ENCODE assay signal across 19 cellular contexts in the genomic region with DNA sequence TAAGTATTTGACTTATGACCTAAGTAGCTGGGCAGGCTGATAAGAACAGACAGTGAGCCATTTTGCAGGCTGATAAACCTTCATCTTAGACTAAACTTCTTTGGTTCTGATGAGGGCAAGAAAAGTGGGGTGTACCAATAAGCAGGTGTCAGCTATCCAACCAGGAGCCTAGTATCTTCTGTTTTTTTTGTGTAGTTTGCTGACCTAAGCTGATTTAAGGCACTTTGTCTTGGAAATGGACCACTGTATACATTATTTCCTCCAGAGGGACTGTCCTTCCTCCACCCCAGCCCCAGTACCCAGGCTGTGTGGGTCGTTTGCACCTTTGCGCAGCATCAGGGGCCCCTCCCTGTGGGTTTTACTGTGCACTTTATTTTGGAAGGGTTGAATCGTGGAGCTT.
DNase-seq lines count a peak whose midpoint lies in the region; ATAC-seq, FAIRE-seq and TF ChIP-seq lines count a peak whose summit lies in the region.
"Had no signal": no experiment of that assay in that cellular context is flagged by ENCODE, and none has a peak within 500 bp of the region (broad histone marks: within the 10 kb centered on the region; RNA-seq: fewer than 3 reads in every experiment).

No MANE protein-coding gene starts in this region.

- H2BK20ac ChIP-seq in IMR-90 (ENCODE audit: low read depth, low read length), result no peak overlapping the region

- H3K27ac ChIP-seq in A549 (no peak overlapping the region), BLaER1 (no peak overlapping the region), IMR-90 (ENCODE audit: insufficient read depth, low read length) (no peak overlapping the region), K562 (ENCODE audit: extremely low read depth, low read depth, low read length) (no peak overlapping the region)

- no peak for TF ChIP-seq POLR2A in A549 (IDR thresholded peaks at IDR 0.05; ENCODE audit: low read length)
- TF ChIP-seq POLR2A in IMR-90 (IDR thresholded peaks at IDR 0.05; ENCODE audit: low read depth, low read length), result no peak
- TF ChIP-seq POLR2A in K562 (conservative IDR thresholded peaks at IDR 0.05), result no peak

- H3K18ac ChIP-seq in IMR-90 (ENCODE audit: low read depth, low read length), result no peak overlapping the region

- H2AK9ac ChIP-seq in IMR-90 (replicated peaks; ENCODE audit: low read depth, low read length, poor library complexity), result no peak overlapping the region

- TF ChIP-seq RAD21 in A549 (conservative IDR thresholded peaks at IDR 0.05 in 1 of 2, IDR thresholded peaks at IDR 0.05 in 1 of 2), result no peak
- no peak for TF ChIP-seq RAD21 in IMR-90 (IDR thresholded peaks at IDR 0.05; ENCODE audit: low read length)
- no peak for TF ChIP-seq RAD21 in K562 (CRISPR knock-in tag; conservative IDR thresholded peaks at IDR 0.05 in 1 of 2, IDR thresholded peaks at IDR 0.05 in 1 of 2)

- H3K9me1 ChIP-seq in IMR-90 (ENCODE audit: insufficient read depth, low read length), result no peaks in the 10 kb centered on the region
- H3K9me1 ChIP-seq in K562 (ENCODE audit: control insufficient read depth, insufficient read depth, low read length), result no peaks in the 10 kb centered on the region

- H3K27me3 ChIP-seq in BLaER1 (peaks cover 8% of the 10 kb centered on the region; the same call in 1 of the 2 replicates), IMR-90 (ENCODE audit: control insufficient read depth, insufficient read depth, low read length) (no peaks in the 10 kb centered on the region), K562 (ENCODE audit: control insufficient read depth in 2 of 2, insufficient read depth in 2 of 2, low read length in 2 of 2) (peaks cover 0 to 13% of the 10 kb centered on the region in 2 experiments; a peak in 2 of 5 replicates)

- ATAC-seq in A549, result no peak
- ATAC-seq in IMR-90 (ENCODE audit: low read depth), result no peak
- ATAC-seq in K562, result no peak
- no peak for ATAC-seq in GM21737 (IDR thresholded peaks at IDR 0.05; ENCODE audit: unreplicated experiment)
- no peak for ATAC-seq in HG03354 (IDR thresholded peaks at IDR 0.05; ENCODE audit: poor library complexity, severe bottlenecking, unreplicated experiment)
- ATAC-seq: GM12878 had no signal

- H3K4me3 ChIP-seq in A549, result no peak overlapping the region
- no peak overlapping the region for H3K4me3 ChIP-seq in BLaER1
- H3K4me3 ChIP-seq in IMR-90 (ENCODE audit: insufficient read depth, low read depth, low read length), result no peak overlapping the region
- H3K4me3 ChIP-seq in K562, result no peak overlapping the region
- H3K4me3 ChIP-seq: GM12878, HAP-1 had no signal

- no peak overlapping the region for H3K56ac ChIP-seq in IMR-90 (ENCODE audit: extremely low read depth, insufficient read depth, low read length)

- peaks cover 19% of the 10 kb centered on the region for H4K20me1 ChIP-seq in BLaER1
- H4K20me1 ChIP-seq in IMR-90 (ENCODE audit: insufficient read depth, low read length), result no peaks in the 10 kb centered on the region
- no peaks in the 10 kb centered on the region for H4K20me1 ChIP-seq in K562 (replicated peaks; ENCODE audit: control insufficient read depth, insufficient read depth, low read length)

- no peak overlapping the region for H2BK15ac ChIP-seq in IMR-90 (ENCODE audit: low read depth, low read length)

- dilution Hi-C loops in IMR-90 (cut with HindIII; ENCODE audit: low sequenced_read_pairs, unreplicated experiment), result no loop called here

- H2AK5ac ChIP-seq in IMR-90 (ENCODE audit: low read depth, low read length), result no peak overlapping the region

- no peak for FAIRE-seq in A549 (lab: Jason Lieb, UNC)
- no peak for FAIRE-seq in K562 (lab: Jason Lieb, UNC)
- FAIRE-seq: GM12878, H54 had no signal

- no peak overlapping the region for H4K91ac ChIP-seq in IMR-90 (ENCODE audit: insufficient read depth, low read depth, low read length)

- H3K79me2 ChIP-seq in K562 (ENCODE audit: control insufficient read depth, insufficient read depth, low read length), result no peaks in the 10 kb centered on the region

- in situ Hi-C loops in IMR-90 (cut with MboI; ENCODE audit: low sequenced_read_pairs) (no loop called here), K562 (cut with MboI) (no loop called here)

- H4K5ac ChIP-seq in IMR-90 (ENCODE audit: low read depth, low read length), result no peak overlapping the region

- 81% methylated on average over 3 of the region's 3 CpGs for WGBS in A549 (ENCODE audit: missing lambda C conversion rate)
- no CpG with 5 or more reads among the region's 3 CpGs for WGBS in IMR-90 (ENCODE audit: extremely low coverage in 2 of 2, insufficient read length in 1 of 2), 2 experiments
- 0% methylated on average over 2 of the region's 3 CpGs for WGBS in K562 (ENCODE audit: insufficient coverage, low coverage, missing lambda C conversion rate)

- H2BK120ac ChIP-seq in IMR-90 (ENCODE audit: low read depth, low read length), result no peak overlapping the region

- no TSS peak for BruUV-seq in IMR-90 (replicated peaks; lab: Mats Ljungman, UMichigan)
- no TSS peak for BruUV-seq in K562 (replicated peaks; lab: Mats Ljungman, UMichigan)

- DNase-seq in A549 (ENCODE audit: low read depth in 1 of 2, low spot score in 1 of 2), result no peak
- no peak for DNase-seq in IMR-90
- no peak for DNase-seq in K562 (ENCODE audit: extremely low read depth in 1 of 4, low spot score in 3 of 4)
- no peak for DNase-seq in dedifferentiated amniotic fluid mesenchymal stem cell (ENCODE audit: extremely low spot score)
- no peak for DNase-seq in glomerular visceral epithelial cell (ENCODE audit: extremely low spot score)
- DNase-seq: C1 segment of cervical spinal cord; Calu3; CD4-positive, alpha-beta memory T cell; COR-L47; EL; GDM1; GOT3; HFFc6 had no signal

- CTCF ChIA-PET in A549 (lab: Yijun Ruan, JAX) (interaction anchor here (0.6 kb wide), 1 partner anchor 413 kb away, joined by 3 read pairs; no protein-coding TSS in a partner anchor), IMR-90 (lab: Yijun Ruan, JAX) (no interaction called here), K562 (lab: Yijun Ruan, JAX; ENCODE audit: low intra/inter-chr PET ratio) (no interaction called here)

- no peak overlapping the region for H3K4ac ChIP-seq in IMR-90 (ENCODE audit: low read depth, low read length)

- intact Hi-C loops in IMR-90 (cut with micrococcal nuclease) (no loop called here), K562 (cut with micrococcal nuclease) (no loop called here)

- H3K4me1 ChIP-seq in A549 (peaks cover 12% of the 10 kb centered on the region), BLaER1 (peaks cover 53% of the 10 kb centered on the region), IMR-90 (ENCODE audit: control insufficient read depth, insufficient read depth, low read length) (no peaks in the 10 kb centered on the region), K562 (replicated peaks in 1 of 2; ENCODE audit: control insufficient read depth in 2 of 2, insufficient read depth in 2 of 2, low read length in 2 of 2) (peaks cover 0 to 8% of the 10 kb centered on the region in 2 experiments; a peak in 2 of 5 replicates)
- H3K4me1 ChIP-seq: HAP-1 had no signal

- no peak overlapping the region for H4K8ac ChIP-seq in IMR-90 (ENCODE audit: low read depth in 2 of 2, low read length in 2 of 2)

- no peak overlapping the region for H2BK5ac ChIP-seq in IMR-90 (ENCODE audit: low read depth, low read length, poor library complexity, severe bottlenecking)

- H3K36me3 ChIP-seq in BLaER1, result no peaks in the 10 kb centered on the region
- H3K36me3 ChIP-seq in IMR-90 (ENCODE audit: control insufficient read depth, insufficient read depth, low read length), result no peaks in the 10 kb centered on the region
- H3K36me3 ChIP-seq in K562 (ENCODE audit: control insufficient read depth, insufficient read depth, low read length), result no peaks in the 10 kb centered on the region
- H3K36me3 ChIP-seq: HAP-1 had no signal

- no peak for TF ChIP-seq CTCF in A549 (IDR thresholded peaks at IDR 0.05)
- no peak for TF ChIP-seq CTCF in IMR-90 (conservative IDR thresholded peaks at IDR 0.05; ENCODE audit: low read depth, low read length)
- no peak for TF ChIP-seq CTCF in K562 (IDR thresholded peaks at IDR 0.05 in 2 of 3, conservative IDR thresholded peaks at IDR 0.05 in 1 of 3; ENCODE audit: insufficient read depth in 2 of 3, low read depth in 1 of 3, low read length in 3 of 3)

- H3K9me3 ChIP-seq in A549 (no peaks in the 10 kb centered on the region), BLaER1 (no peaks in the 10 kb centered on the region), IMR-90 (ENCODE audit: control insufficient read depth, insufficient read depth, low read length) (peaks cover 48% of the 10 kb centered on the region), K562 (replicated peaks; ENCODE audit: control insufficient read depth, insufficient read depth, low read depth, low read length) (no peaks in the 10 kb centered on the region)
- H3K9me3 ChIP-seq: HAP-1 had no signal

- H3K79me1 ChIP-seq in IMR-90 (ENCODE audit: low read depth in 1 of 2, low read length in 2 of 2), result no peaks in the 10 kb centered on the region

- no peak overlapping the region for H2AFZ ChIP-seq in IMR-90 (replicated peaks; ENCODE audit: low read length, poor library complexity)
- H2AFZ ChIP-seq in K562 (ENCODE audit: low read depth, low read length), result no peak overlapping the region

- no peak overlapping the region for H3K4me2 ChIP-seq in A549
- peak overlapping the region; percentile 93 for H3K4me2 ChIP-seq in BLaER1
- no peak overlapping the region for H3K4me2 ChIP-seq in IMR-90 (ENCODE audit: low read depth, low read length)
- H3K4me2 ChIP-seq in K562 (ENCODE audit: insufficient read depth, low read length), result no peak overlapping the region

- no peak overlapping the region for H3K9ac ChIP-seq in BLaER1
- no peak overlapping the region for H3K9ac ChIP-seq in IMR-90 (ENCODE audit: low read depth, low read length)
- no peak overlapping the region for H3K9ac ChIP-seq in K562 (ENCODE audit: insufficient read depth in 1 of 2, low read depth in 2 of 2, low read length in 2 of 2)

- H3K23ac ChIP-seq in IMR-90 (ENCODE audit: low read depth, low read length), result no peak overlapping the region

- TF ChIP-seq EP300 in A549 (IDR thresholded peaks at IDR 0.05) (no peak), K562 (IDR thresholded peaks at IDR 0.05; ENCODE audit: low read length) (no peak)

- no peak overlapping the region for H3K14ac ChIP-seq in IMR-90 (replicated peaks; ENCODE audit: low read depth, low read length)

- POLR2A ChIA-PET in A549 (lab: Yijun Ruan, JAX), result no interaction called here
- POLR2A ChIA-PET in IMR-90 (lab: Charles Lee; ENCODE audit: unreplicated experiment), result no interaction called here
- POLR2A ChIA-PET in K562 (lab: Yijun Ruan, JAX), result no interaction called here

TF ChIP-seq in A549, 52 proteins besides CTCF, POLR2A, EP300 and RAD21:
- TF ChIP-seq JUNB (IDR thresholded peaks at IDR 0.05) (no peak), MAFK (IDR thresholded peaks at IDR 0.05; ENCODE audit: partially characterized antibody) (peak; percentile 63)

TF ChIP-seq in IMR-90, 13 proteins besides CTCF, POLR2A, EP300 and RAD21:
- TF ChIP-seq MAZ (IDR thresholded peaks at IDR 0.05; ENCODE audit: borderline replicate concordance, low read depth, low read length) (no peak), MAFK (IDR thresholded peaks at IDR 0.05; ENCODE audit: low read depth, low read length) (peak; percentile 51), CEBPB (IDR thresholded peaks at IDR 0.05; ENCODE audit: low read depth, low read length) (no peak)

TF ChIP-seq in K562, 482 proteins besides CTCF, POLR2A, EP300 and RAD21 (continues in another document):
- TF ChIP-seq ZNF134 (CRISPR knock-in tag; conservative IDR thresholded peaks at IDR 0.05), result no peak
- TF ChIP-seq RHOXF2B (CRISPR knock-in tag; conservative IDR thresholded peaks at IDR 0.05), result no peak
- no peak for TF ChIP-seq PTRF (tag; IDR thresholded peaks at IDR 0.05)
- no peak for TF ChIP-seq TEAD1 (CRISPR knock-in tag; IDR thresholded peaks at IDR 0.05)
